33 cellular contexts compared by ENCODE assay signal in the genomic region with DNA sequence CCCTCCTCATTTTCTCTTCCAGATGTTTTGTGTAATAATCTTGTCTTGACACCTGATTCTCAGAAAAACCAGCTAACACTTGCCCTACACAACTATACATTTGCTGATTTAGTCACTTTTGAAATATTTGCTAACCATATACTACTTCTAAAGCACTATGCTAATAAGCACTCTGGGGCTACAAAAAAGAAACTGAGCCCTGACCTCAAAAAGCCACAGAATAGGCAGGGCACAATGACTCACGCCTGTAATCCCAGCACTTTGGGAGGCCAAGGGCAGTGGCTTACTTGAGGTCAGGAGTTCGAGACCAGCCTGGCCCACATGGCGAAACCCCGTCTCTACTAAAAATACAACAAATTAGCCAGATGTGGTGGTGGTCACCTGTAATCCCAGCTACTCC.
"Had no signal": no experiment of that assay in that cellular context is flagged by ENCODE, and none has a peak within 500 bp of the region (broad histone marks: within the 10 kb centered on the region; RNA-seq: fewer than 3 reads in every experiment).

No MANE protein-coding gene starts in this region.

- ATAC-seq: activated CD4-positive, alpha-beta T cell treated with anti-CD3 and anti-CD28 coated beads for 36 hours; activated T-cell treated with anti-CD3 and anti-CD28 coated beads, Interleukin-2, amount 50 U/mL, for 4 hours; activated T-helper 17 cell treated with anti-CD3 and anti-CD28 coated beads, Interleukin-2, amount 50 U/mL, for 72 hours; body of pancreas; foreskin keratinocyte; gastrocnemius medialis; heart left ventricle; T-cell had no signal

- H3K27ac Mint-ChIP-seq: activated CD4-positive, alpha-beta memory T cell treated with anti-CD3 and anti-CD28 coated beads, Interleukin-2, amount 10 ng/mL, durations not matched to agents 7 days and 5 days; activated CD4-positive, alpha-beta T cell treated with anti-CD3 and anti-CD28 coated beads for 36 hours; activated CD4-positive, alpha-beta T cell treated with anti-CD3 and anti-CD28 coated beads, Interleukin-2, amount 10 ng/mL, durations not matched to agents 24 days and 14 days; activated naive CD8-positive, alpha-beta T cell; activated T-helper 17 cell treated with anti-CD3 and anti-CD28 coated beads, Interleukin-2, amount 50 U/mL, for 72 hours; T-cell; T-helper 1 cell treated with Interleukin-12 subunit alpha and Interleukin-12 subunit beta and Interleukin-4 antibody, amounts not matched to agents 30 μg/mL and 1 μg/mL, for 36 hours; T-helper 2 cell treated with Interferon-gamma antibody and Interleukin-4, amounts not matched to agents 5 μg/mL and 100 μg/mL, for 36 hours had no signal

- H3K4me1 ChIP-seq: body of pancreas, colonic mucosa, foreskin keratinocyte, gastrocnemius medialis, heart left ventricle had no signal

- H3K4me1 Mint-ChIP-seq: activated CD4-positive, alpha-beta memory T cell treated with anti-CD3 and anti-CD28 coated beads, Interleukin-2, amount 10 ng/mL, durations not matched to agents 7 days and 5 days; activated CD4-positive, alpha-beta T cell treated with anti-CD3 and anti-CD28 coated beads for 36 hours; activated CD4-positive, alpha-beta T cell treated with anti-CD3 and anti-CD28 coated beads, Interleukin-2, amount 10 ng/mL, durations not matched to agents 24 days and 14 days; activated T-helper 17 cell treated with anti-CD3 and anti-CD28 coated beads, Interleukin-2, amount 50 U/mL, for 72 hours; T-cell had no signal

- H3K9me3 Mint-ChIP-seq: activated CD4-positive, alpha-beta T cell treated with anti-CD3 and anti-CD28 coated beads, Interleukin-2, amount 10 ng/mL, durations not matched to agents 24 days and 14 days; T-helper 2 cell treated with Interferon-gamma antibody and Interleukin-4, amounts not matched to agents 5 μg/mL and 100 μg/mL, for 36 hours had no signal

- H3K4me3 Mint-ChIP-seq: activated CD4-positive, alpha-beta memory T cell treated with anti-CD3 and anti-CD28 coated beads, Interleukin-2, amount 10 ng/mL, durations not matched to agents 7 days and 5 days; activated CD4-positive, alpha-beta T cell treated with anti-CD3 and anti-CD28 coated beads for 36 hours; activated CD4-positive, alpha-beta T cell treated with anti-CD3 and anti-CD28 coated beads, Interleukin-2, amount 10 ng/mL, durations not matched to agents 24 days and 14 days; activated naive CD8-positive, alpha-beta T cell; activated T-cell treated with anti-CD3 and anti-CD28 coated beads, Interleukin-2, amount 50 U/mL, for 4 hours; activated T-helper 17 cell treated with anti-CD3 and anti-CD28 coated beads, Interleukin-2, amount 50 U/mL, for 72 hours; T-cell; T-helper 1 cell treated with Interleukin-12 subunit alpha and Interleukin-12 subunit beta and Interleukin-4 antibody, amounts not matched to agents 30 μg/mL and 1 μg/mL, for 36 hours; T-helper 2 cell treated with Interferon-gamma antibody and Interleukin-4, amounts not matched to agents 5 μg/mL and 100 μg/mL, for 36 hours had no signal

- DNase-seq: activated CD4-positive, alpha-beta memory T cell treated with anti-CD3 and anti-CD28 coated beads, Interleukin-2, amount 10 ng/mL, durations not matched to agents 7 days and 5 days; activated CD4-positive, alpha-beta T cell treated with anti-CD3 and anti-CD28 coated beads for 36 hours; activated CD4-positive, alpha-beta T cell treated with anti-CD3 and anti-CD28 coated beads, Interleukin-2, amount 10 ng/mL, durations not matched to agents 24 days and 14 days; activated CD4-positive, CD25-positive, alpha-beta regulatory T cell; activated CD4-positive, CD25-positive, alpha-beta regulatory T cell treated with anti-CD3 and anti-CD28 coated beads, Interleukin-2, amount 50 U/mL, for 72 hours; activated CD8-positive, alpha-beta memory T cell treated with anti-CD3 and anti-CD28 coated beads for 24 hours; activated effector memory CD4-positive, alpha-beta T cell treated with Interleukin-2 at 50 U/mL for 16 hours; activated gamma-delta T cell treated with Interleukin-2 at 50 U/mL for 16 hours; activated naive CD4-positive, alpha-beta T cell treated with anti-CD3 and anti-CD28 coated beads, Interleukin-2, amount 50 U/mL, for 16 hours; activated naive CD4-positive, alpha-beta T cell treated with Interleukin-2 at 50 U/mL for 16 hours; activated T-cell treated with anti-CD3 and anti-CD28 coated beads, Interleukin-2, amount 50 U/mL, for 4 hours; amniotic stem cell; anterior cingulate cortex; body of pancreas; central memory CD4-positive, alpha-beta T cell; cerebellar nuclear complex; colonic mucosa; effector CD8-positive, alpha-beta T cell; esophagus squamous epithelium; gastrocnemius medialis; glutamatergic neuron; heart left ventricle; T-cell; T1000 had no signal

- H3K27me3 ChIP-seq: body of pancreas, cardiac muscle cell, colonic mucosa, esophagus squamous epithelium, gastrocnemius medialis, heart left ventricle had no signal

- FAIRE-seq: endometrium, endothelial cell of umbilical vein had no signal

- H3K36me3 ChIP-seq: cardiac muscle cell, colonic mucosa, esophagus squamous epithelium, gastrocnemius medialis, heart left ventricle had no signal

- H3K4me3 ChIP-seq: body of pancreas, cardiac muscle cell, colonic mucosa, esophagus squamous epithelium, gastrocnemius medialis, heart left ventricle had no signal

- H3K27me3 Mint-ChIP-seq: activated CD4-positive, alpha-beta memory T cell treated with anti-CD3 and anti-CD28 coated beads, Interleukin-2, amount 10 ng/mL, durations not matched to agents 7 days and 5 days; activated CD4-positive, alpha-beta T cell treated with anti-CD3 and anti-CD28 coated beads for 36 hours; activated CD4-positive, alpha-beta T cell treated with anti-CD3 and anti-CD28 coated beads, Interleukin-2, amount 10 ng/mL, durations not matched to agents 24 days and 14 days; activated naive CD8-positive, alpha-beta T cell; activated T-helper 17 cell treated with anti-CD3 and anti-CD28 coated beads, Interleukin-2, amount 50 U/mL, for 72 hours; T-cell had no signal

- H3K36me3 Mint-ChIP-seq: activated naive CD8-positive, alpha-beta T cell; T-cell had no signal

- H3K27ac ChIP-seq: body of pancreas, cardiac muscle cell, colonic mucosa, epithelial cell of prostate, esophagus squamous epithelium, foreskin keratinocyte, gastrocnemius medialis, heart left ventricle had no signal

- H3K9me3 ChIP-seq: body of pancreas, colonic mucosa, esophagus squamous epithelium, gastrocnemius medialis had no signal
